ENCODE assay signal across 8 cellular contexts in the genomic region with DNA sequence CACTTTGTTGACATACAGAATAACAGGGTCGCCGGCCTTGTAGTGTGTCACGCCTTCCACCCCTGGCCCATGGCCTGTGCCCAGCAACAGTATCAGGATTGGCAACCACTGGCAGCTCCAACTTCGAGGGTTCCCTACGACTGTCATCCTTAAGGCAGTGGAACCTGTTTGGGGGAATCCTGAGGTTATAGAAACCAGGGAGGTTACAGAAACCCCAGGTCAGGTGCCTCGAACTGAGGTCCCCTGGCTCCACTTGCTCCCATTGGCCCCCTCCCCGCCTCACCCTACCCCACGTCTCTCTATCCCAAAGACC. TPM values are rescaled to one million over a fixed set of nuclear protein-coding genes. Genes with fewer than 3 reads are reported as not detected.
A peak's percentile ranks its signal among the peaks of the same experiment; 100 is the strongest.
DNase-seq lines count a peak whose midpoint lies in the region; ATAC-seq and TF ChIP-seq lines count a peak whose summit lies in the region.

No MANE protein-coding gene starts in this region.

- no peaks in the 10 kb centered on the region for H3K36me3 Mint-ChIP-seq in natural killer cell

- H3K9ac ChIP-seq in MM.1S (ENCODE audit: low read length) (peak overlapping the region; percentile 99), duodenal mucosa (ENCODE audit: low read depth in 1 of 2, low read length in 2 of 2) (peak overlapping the region; percentile 72 to 93)

- H3K27me3 ChIP-seq in MM.1S (replicated peaks; ENCODE audit: insufficient read depth, low read length) (no peaks in the 10 kb centered on the region), duodenal mucosa (ENCODE audit: control insufficient read depth in 1 of 2, insufficient read depth in 2 of 2, low read length in 2 of 2) (no peaks in the 10 kb centered on the region)

- no peaks in the 10 kb centered on the region for H3K9me2 ChIP-seq in MM.1S (replicated peaks; ENCODE audit: insufficient read depth, low read length)

- DNase-seq in AG09309 (ENCODE audit: low read depth), result no peak
- DNase-seq in MM.1S, result no peak
- no peak for DNase-seq in natural killer cell
- no peak for DNase-seq in stimulated activated CD4-positive, alpha-beta T cell treated with anti-CD3 and anti-CD28 coated beads, Interleukin-12 subunit alpha, Interleukin-12 subunit beta, amount 100 ng/mL, for 4 hours
- no peak for DNase-seq in DMS114 treated with DMSO at 0.1 percent for 48 hours (lab: John Stamatoyannopoulos, UW; ENCODE audit: unreplicated experiment)
- no peak for DNase-seq in activated CD4-positive, alpha-beta T cell treated with anti-CD3 and anti-CD28 coated beads for 1 hour

- peaks cover 7% of the 10 kb centered on the region; the same call in 1 of the 2 replicates for H3F3A ChIP-seq in MM.1S (ENCODE audit: insufficient read depth, low read length)

- peak overlapping the region; percentile 71; the same call in 1 of the 2 replicates for H3K4me2 ChIP-seq in MM.1S (ENCODE audit: low read depth, low read length)

- H3K9me3 ChIP-seq in MM.1S (replicated peaks; ENCODE audit: insufficient read depth, low read length), result no peaks in the 10 kb centered on the region
- H3K9me3 ChIP-seq in duodenal mucosa (ENCODE audit: control insufficient read depth in 1 of 2, low read length in 2 of 2), result no peaks in the 10 kb centered on the region

- TF ChIP-seq CTCF in AG09309 (IDR thresholded peaks at IDR 0.05; ENCODE audit: control insufficient read depth, insufficient read depth, low read depth, low read length, missing control alignments) (no peak), MM.1S (IDR thresholded peaks at IDR 0.05; ENCODE audit: low read length) (no peak), natural killer cell (IDR thresholded peaks at IDR 0.05) (no peak)

- no peaks in the 10 kb centered on the region for H4K20me1 ChIP-seq in MM.1S (ENCODE audit: insufficient read depth, low read length)

- H3K4me3 ChIP-seq in AG09309 (ENCODE audit: control insufficient read depth, low read depth, low read length), result peak overlapping the region; percentile 94
- peak overlapping the region; percentile 80 for H3K4me3 ChIP-seq in MM.1S (ENCODE audit: low read length)
- peak overlapping the region; percentile 80 to 89 for H3K4me3 ChIP-seq in duodenal mucosa (ENCODE audit: low read depth in 1 of 2, low read length in 2 of 2)

- H3K4me1 ChIP-seq in MM.1S (ENCODE audit: low read length) (peaks cover 5% of the 10 kb centered on the region; the same call in 1 of the 2 replicates), duodenal mucosa (ENCODE audit: control insufficient read depth in 1 of 2, insufficient read depth in 2 of 2, low read length in 2 of 2) (peaks cover 26 to 29% of the 10 kb centered on the region in 2 donors)

- peaks cover 23% of the 10 kb centered on the region for H3K79me2 ChIP-seq in MM.1S (ENCODE audit: low read length)

- H2AFZ ChIP-seq in MM.1S (ENCODE audit: low read length), result peak overlapping the region; percentile 70

- no peaks in the 10 kb centered on the region for H3K27me3 Mint-ChIP-seq in natural killer cell (ENCODE audit: low read depth in 2 of 2)

- no peaks in the 10 kb centered on the region for H3K9me3 Mint-ChIP-seq in natural killer cell

- intact Hi-C loops in natural killer cell (cut with micrococcal nuclease), result loop anchor here (1.0 to 5.0 kb wide), 2 partner anchors 18 to 37 kb away; a partner anchor contains a TSS

- H3K27ac Mint-ChIP-seq in natural killer cell, result peak overlapping the region; percentile 91 to 96

- no peaks in the 10 kb centered on the region for H3K36me3 ChIP-seq in MM.1S (replicated peaks; ENCODE audit: insufficient read depth, low read length)
- H3K36me3 ChIP-seq in duodenal mucosa (ENCODE audit: control insufficient read depth in 1 of 2, insufficient read depth in 2 of 2, low read length in 2 of 2), result peaks cover 10 to 29% of the 10 kb centered on the region in 2 donors

- ATAC-seq in natural killer cell (no peak), GM21390 (IDR thresholded peaks at IDR 0.05; ENCODE audit: unreplicated experiment) (no peak)

- H3K4me1 Mint-ChIP-seq in natural killer cell, result peaks cover 42 to 52% of the 10 kb centered on the region in 2 donors

- H3K27ac ChIP-seq in MM.1S (ENCODE audit: low read length) (peak overlapping the region; percentile 88; the same call in 1 of the 2 replicates), duodenal mucosa (ENCODE audit: low read depth, low read length) (peak overlapping the region; percentile 97)

- peak overlapping the region; percentile 85 for H3K4me3 Mint-ChIP-seq in natural killer cell

RNA-seq across cellular contexts. Expression of a gene that starts 0.4 kb away (rescaled TPM):
- total RNA-seq in natural killer cell, result 10 to 100 TPM; 15.2 to 32.1 (median 28.7) TPM

RNA-seq across cellular contexts. Expression of a gene that starts 6.2 kb away (rescaled TPM):
- total RNA-seq in natural killer cell, result 10 to 100 TPM; 46.2 to 61.5 (median 51.9) TPM

RNA-seq across cellular contexts. Expression of a gene that starts 10.7 kb away (rescaled TPM):
- total RNA-seq in natural killer cell, result 1 to 10 TPM; 1.3 to 2.9 (median 1.5) TPM

RNA-seq across cellular contexts. Expression of a gene that starts 18.5 kb away (rescaled TPM):
- 100 to 1,000 TPM; 105 to 118 (median 115) TPM for total RNA-seq in natural killer cell

RNA-seq across cellular contexts. Expression of a gene that starts 21.0 kb away (rescaled TPM):
- total RNA-seq in natural killer cell, result 1 to 10 TPM; 4.0 to 6.1 (median 5.5) TPM
